ENCODE assay signal across 26 cellular contexts in the genomic region with DNA sequence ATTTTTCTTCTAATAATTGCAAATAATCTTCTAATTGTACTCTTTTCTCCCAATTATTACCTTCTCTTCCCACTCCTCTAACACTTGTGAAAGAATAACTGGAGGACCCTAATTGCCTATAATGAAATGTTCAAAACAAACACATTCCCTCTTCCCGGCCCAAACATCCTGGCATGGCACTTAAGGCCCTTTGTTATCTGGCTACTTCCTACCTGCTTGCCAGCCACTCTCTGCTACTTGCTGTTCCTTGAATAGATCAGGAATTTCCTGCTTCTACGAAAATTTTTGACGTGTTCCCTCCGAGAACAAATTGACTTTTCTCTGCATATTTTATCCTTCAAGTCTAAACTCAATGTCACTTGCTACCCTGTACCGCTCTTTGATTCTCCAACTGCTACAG. TPM values are rescaled to one million over a fixed set of nuclear protein-coding genes. Genes with fewer than 3 reads are reported as not detected.
"Had no signal": no experiment of that assay in that cellular context is flagged by ENCODE, and none has a peak within 500 bp of the region (broad histone marks: within the 10 kb centered on the region; RNA-seq: fewer than 3 reads in every experiment).

No MANE protein-coding gene starts in this region.

- H3K4me1 ChIP-seq: SJCRH30 had no signal

- H3K36me3 ChIP-seq: brain microvascular endothelial cell, cardiac muscle cell, SJCRH30 had no signal

- H3K27ac ChIP-seq: brain microvascular endothelial cell, cardiac muscle cell, SJCRH30, VCaP had no signal

- H3K4me3 ChIP-seq: cardiac muscle cell, SJCRH30 had no signal

- H3K9me3 ChIP-seq: SJCRH30, SK-N-SH had no signal

- DNase-seq: activated CD4-positive, alpha-beta memory T cell treated with anti-CD3 and anti-CD28 coated beads, Interleukin-2, amount 10 ng/mL, durations not matched to agents 7 days and 5 days; activated CD4-positive, alpha-beta T cell treated with anti-CD3 and anti-CD28 coated beads for 36 hours; activated CD4-positive, alpha-beta T cell treated with anti-CD3 and anti-CD28 coated beads, Interleukin-2, amount 50 U/mL, for 1 hour; activated gamma-delta T cell; activated naive CD4-positive, alpha-beta T cell treated with anti-CD3 and anti-CD28 coated beads, Interleukin-2, amount 10 ng/mL, durations not matched to agents 7 days and 5 days; activated naive CD8-positive, alpha-beta T cell treated with anti-CD3 and anti-CD28 coated beads for 36 hours; activated T-cell treated with anti-CD3 and anti-CD28 coated beads for 4 hours; activated T-cell treated with anti-CD3 and anti-CD28 coated beads, Interleukin-2, amount 50 U/mL, for 48 hours; brain microvascular endothelial cell; KG1; NCI-H1048; NCI-H146; NCI-H187 treated with DMSO at 0.1 percent for 48 hours; NCI-H2081 treated with DMSO at 0.1 percent for 48 hours; NCI-H2171 treated with DMSO at 0.1 percent for 48 hours; NCI-H345; NCI-H510A; NCI-H526 treated with DMSO at 0.1 percent for 48 hours; RPMI8226; SJCRH30; SK-N-SH; T-helper 1 cell had no signal

- H3K27me3 ChIP-seq: brain microvascular endothelial cell, cardiac muscle cell had no signal

RNA-seq across cellular contexts. Expression of a gene that starts 56.1 kb away (rescaled TPM):
- polyA plus RNA-seq: adipose tissue, cardiac muscle cell, IgD-negative memory B cell, SK-N-SH had no signal
